8 cellular contexts compared by ENCODE assay signal in genomic region chr3:115783938-115784738, GRCh38.
DNase-seq lines count a peak whose midpoint lies in the region; ATAC-seq and TF ChIP-seq lines count a peak whose summit lies in the region.

No MANE protein-coding gene starts in this region.

- no peaks in the 10 kb centered on the region for H3K36me3 ChIP-seq in H7 (replicated peaks; ENCODE audit: control insufficient read depth, insufficient read depth, low read length)

- peaks cover 18% of the 10 kb centered on the region for H3K4me1 Mint-ChIP-seq in activated T-helper 17 cell treated with anti-CD3 and anti-CD28 coated beads, Interleukin-2, amount 50 U/mL, for 72 hours
- H3K4me1 Mint-ChIP-seq in natural killer cell treated with Interleukin-12 subunit alpha and Interleukin-12 subunit beta and Interleukin-15 and Interleukin-18, amount 100 ng/mL, for 72 hours (ENCODE audit: low read depth in 2 of 2): peaks cover 12 to 14% of the 10 kb centered on the region in 2 donors

- no peaks in the 10 kb centered on the region for H3K36me3 Mint-ChIP-seq in activated T-helper 17 cell treated with anti-CD3 and anti-CD28 coated beads, Interleukin-2, amount 50 U/mL, for 72 hours (ENCODE audit: low read depth)
- no peaks in the 10 kb centered on the region for H3K36me3 Mint-ChIP-seq in natural killer cell treated with Interleukin-12 subunit alpha and Interleukin-12 subunit beta and Interleukin-15 and Interleukin-18, amount 100 ng/mL, for 72 hours

- H3K27ac Mint-ChIP-seq in activated T-helper 17 cell treated with anti-CD3 and anti-CD28 coated beads, Interleukin-2, amount 50 U/mL, for 72 hours: peak overlapping the region; percentile 35
- H3K27ac Mint-ChIP-seq in natural killer cell treated with Interleukin-12 subunit alpha and Interleukin-12 subunit beta and Interleukin-15 and Interleukin-18, amount 100 ng/mL, for 72 hours: peak overlapping the region; percentile 7 to 9

- TF ChIP-seq CTCF in LNCaP clone FGC (IDR thresholded peaks at IDR 0.05; ENCODE audit: control insufficient read depth, extremely low read depth, insufficient read depth) (peak; percentile 99), fibroblast of pulmonary artery (IDR thresholded peaks at IDR 0.05; ENCODE audit: low read length, missing control alignments) (peak; percentile 62)

- no peaks in the 10 kb centered on the region for H3K9me3 Mint-ChIP-seq in activated T-helper 17 cell treated with anti-CD3 and anti-CD28 coated beads, Interleukin-2, amount 50 U/mL, for 72 hours
- no peaks in the 10 kb centered on the region for H3K9me3 Mint-ChIP-seq in natural killer cell treated with Interleukin-12 subunit alpha and Interleukin-12 subunit beta and Interleukin-15 and Interleukin-18, amount 100 ng/mL, for 72 hours

- peak overlapping the region; percentile 67 for H3K4me3 ChIP-seq in H7 (ENCODE audit: insufficient read depth, low read depth, low read length)
- H3K4me3 ChIP-seq in LNCaP clone FGC (ENCODE audit: low read depth, low read length): peak overlapping the region; percentile 53
- H3K4me3 ChIP-seq in fibroblast of pulmonary artery (replicated peaks; ENCODE audit: low read depth, low read length): peak overlapping the region; percentile 65

- H3K27me3 Mint-ChIP-seq in activated T-helper 17 cell treated with anti-CD3 and anti-CD28 coated beads, Interleukin-2, amount 50 U/mL, for 72 hours: no peaks in the 10 kb centered on the region
- H3K27me3 Mint-ChIP-seq in natural killer cell treated with Interleukin-12 subunit alpha and Interleukin-12 subunit beta and Interleukin-15 and Interleukin-18, amount 100 ng/mL, for 72 hours: peaks cover 2 to 6% of the 10 kb centered on the region in 2 donors

- peak; percentile 93 for ATAC-seq in activated T-helper 17 cell treated with anti-CD3 and anti-CD28 coated beads, Interleukin-2, amount 50 U/mL, for 72 hours (replicated peaks)
- ATAC-seq in natural killer cell treated with Interleukin-12 subunit alpha and Interleukin-12 subunit beta and Interleukin-15 and Interleukin-18, amount 100 ng/mL, for 72 hours: peak; percentile 92 to 93

- DNase-seq in EL: peak; percentile 93
- peak; percentile 93 for DNase-seq in H7
- DNase-seq in LNCaP clone FGC (ENCODE audit: low read depth): peak; percentile 15
- peak; percentile 97 for DNase-seq in RPMI7951 (ENCODE audit: low read depth)
- DNase-seq in fibroblast of pulmonary artery (ENCODE audit: low read depth): peak; percentile 93
- peak; percentile 88 for DNase-seq in natural killer cell treated with Interleukin-12 subunit alpha and Interleukin-12 subunit beta and Interleukin-15 and Interleukin-18, amount 100 ng/mL, for 72 hours (ENCODE audit: low spot score)
- DNase-seq in stimulated activated naive CD4-positive, alpha-beta T cell treated with Interleukin-2 at 50 U/mL for 16 hours (lab: John Stamatoyannopoulos, UW): peak; percentile 91

- H3K27me3 ChIP-seq in H7 (ENCODE audit: control insufficient read depth, insufficient read depth, low read length): no peaks in the 10 kb centered on the region

- peak overlapping the region; percentile 78 for H3K4me3 Mint-ChIP-seq in activated T-helper 17 cell treated with anti-CD3 and anti-CD28 coated beads, Interleukin-2, amount 50 U/mL, for 72 hours
- H3K4me3 Mint-ChIP-seq in natural killer cell treated with Interleukin-12 subunit alpha and Interleukin-12 subunit beta and Interleukin-15 and Interleukin-18, amount 100 ng/mL, for 72 hours: peak overlapping the region; percentile 81

Comparison
In these comparisons a context has a peak if more than half of its experiments do, and no peak if none do; other contexts are left out.
1. Peak in every context shown above with its lines: DNase-seq, ATAC-seq and H3K4me3 ChIP-seq.
2. DNase-seq: peak in every context shown above with its lines; median percentile 97 in RPMI7951; 93 in EL; 93 in H7; 93 in fibroblast of pulmonary artery; 91 in stimulated activated naive CD4-positive, alpha-beta T cell treated with Interleukin-2 at 50 U/mL for 16 hours; 88 in natural killer cell treated with Interleukin-12 subunit alpha and Interleukin-12 subunit beta and Interleukin-15 and Interleukin-18, amount 100 ng/mL, for 72 hours; 15 in LNCaP clone FGC.